1 cellular context compared by ENCODE assay signal in the genomic region with DNA sequence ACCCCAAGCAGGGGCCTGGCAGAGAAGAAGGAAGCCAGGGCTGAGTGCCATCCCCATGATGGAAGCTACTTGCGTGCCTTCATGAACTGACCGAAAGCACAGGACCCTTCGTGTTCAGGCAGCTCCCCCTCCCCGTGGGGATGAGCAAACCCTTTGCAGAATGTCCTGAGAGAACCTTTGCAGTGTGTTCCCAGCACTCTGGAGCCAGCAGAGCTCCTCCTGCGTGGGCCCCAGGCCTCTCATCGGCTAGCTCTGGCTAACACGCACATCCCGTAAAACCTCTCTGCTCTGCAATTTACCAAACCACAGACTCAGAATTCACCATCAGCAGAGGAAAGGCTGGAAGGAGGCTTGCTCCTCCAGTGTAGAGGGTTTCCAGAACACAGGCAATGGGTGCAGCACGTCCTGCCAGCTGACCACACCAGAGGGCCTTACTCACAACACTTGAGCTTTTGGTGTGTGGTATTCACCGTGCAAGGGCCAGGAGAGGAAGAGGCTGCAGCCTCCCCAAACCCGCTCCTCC.
TF ChIP-seq lines count a peak whose summit lies in the region.

No MANE protein-coding gene starts in this region.

TF ChIP-seq in SK-N-SH, 30 proteins besides CTCF, POLR2A, EP300 and RAD21:
- TF ChIP-seq, protein P1, sequence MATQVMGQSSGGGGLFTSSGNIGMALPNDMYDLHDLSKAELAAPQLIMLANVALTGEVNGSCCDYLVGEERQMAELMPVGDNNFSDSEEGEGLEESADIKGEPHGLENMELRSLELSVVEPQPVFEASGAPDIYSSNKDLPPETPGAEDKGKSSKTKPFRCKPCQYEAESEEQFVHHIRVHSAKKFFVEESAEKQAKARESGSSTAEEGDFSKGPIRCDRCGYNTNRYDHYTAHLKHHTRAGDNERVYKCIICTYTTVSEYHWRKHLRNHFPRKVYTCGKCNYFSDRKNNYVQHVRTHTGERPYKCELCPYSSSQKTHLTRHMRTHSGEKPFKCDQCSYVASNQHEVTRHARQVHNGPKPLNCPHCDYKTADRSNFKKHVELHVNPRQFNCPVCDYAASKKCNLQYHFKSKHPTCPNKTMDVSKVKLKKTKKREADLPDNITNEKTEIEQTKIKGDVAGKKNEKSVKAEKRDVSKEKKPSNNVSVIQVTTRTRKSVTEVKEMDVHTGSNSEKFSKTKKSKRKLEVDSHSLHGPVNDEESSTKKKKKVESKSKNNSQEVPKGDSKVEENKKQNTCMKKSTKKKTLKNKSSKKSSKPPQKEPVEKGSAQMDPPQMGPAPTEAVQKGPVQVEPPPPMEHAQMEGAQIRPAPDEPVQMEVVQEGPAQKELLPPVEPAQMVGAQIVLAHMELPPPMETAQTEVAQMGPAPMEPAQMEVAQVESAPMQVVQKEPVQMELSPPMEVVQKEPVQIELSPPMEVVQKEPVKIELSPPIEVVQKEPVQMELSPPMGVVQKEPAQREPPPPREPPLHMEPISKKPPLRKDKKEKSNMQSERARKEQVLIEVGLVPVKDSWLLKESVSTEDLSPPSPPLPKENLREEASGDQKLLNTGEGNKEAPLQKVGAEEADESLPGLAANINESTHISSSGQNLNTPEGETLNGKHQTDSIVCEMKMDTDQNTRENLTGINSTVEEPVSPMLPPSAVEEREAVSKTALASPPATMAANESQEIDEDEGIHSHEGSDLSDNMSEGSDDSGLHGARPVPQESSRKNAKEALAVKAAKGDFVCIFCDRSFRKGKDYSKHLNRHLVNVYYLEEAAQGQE (IDR thresholded peaks at IDR 0.05; ENCODE audit: low read depth, low read length): no peak
- TF ChIP-seq ELF1 (IDR thresholded peaks at IDR 0.05) (no peak), TEAD4 (IDR thresholded peaks at IDR 0.05; ENCODE audit: borderline replicate concordance, insufficient read depth) (no peak), CHD2 (IDR thresholded peaks at IDR 0.05; ENCODE audit: low read length, partially characterized antibody) (no peak), FOSL2 (IDR thresholded peaks at IDR 0.05; ENCODE audit: borderline replicate concordance, low read depth) (no peak), FOXJ3 (CRISPR knock-in tag; IDR thresholded peaks at IDR 0.05) (no peak), GABPA (IDR thresholded peaks at IDR 0.05; ENCODE audit: low read depth) (no peak), JUND (IDR thresholded peaks at IDR 0.05) (no peak), NRF1 (IDR thresholded peaks at IDR 0.05; ENCODE audit: low read depth, low read length) (no peak), NFIC (IDR thresholded peaks at IDR 0.05; ENCODE audit: borderline replicate concordance) (no peak)
- TF ChIP-seq, protein P2, sequence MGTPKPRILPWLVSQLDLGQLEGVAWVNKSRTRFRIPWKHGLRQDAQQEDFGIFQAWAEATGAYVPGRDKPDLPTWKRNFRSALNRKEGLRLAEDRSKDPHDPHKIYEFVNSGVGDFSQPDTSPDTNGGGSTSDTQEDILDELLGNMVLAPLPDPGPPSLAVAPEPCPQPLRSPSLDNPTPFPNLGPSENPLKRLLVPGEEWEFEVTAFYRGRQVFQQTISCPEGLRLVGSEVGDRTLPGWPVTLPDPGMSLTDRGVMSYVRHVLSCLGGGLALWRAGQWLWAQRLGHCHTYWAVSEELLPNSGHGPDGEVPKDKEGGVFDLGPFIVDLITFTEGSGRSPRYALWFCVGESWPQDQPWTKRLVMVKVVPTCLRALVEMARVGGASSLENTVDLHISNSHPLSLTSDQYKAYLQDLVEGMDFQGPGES (IDR thresholded peaks at IDR 0.05; ENCODE audit: low read depth, low read length): no peak
